ENCODE assay signal across 8 cellular contexts in genomic region chr2:108535380-108535677, GRCh38. TPM values are rescaled to one million over a fixed set of nuclear protein-coding genes. Genes with fewer than 3 reads are reported as not detected.
DNase-seq lines count a peak whose midpoint lies in the region; FAIRE-seq and TF ChIP-seq lines count a peak whose summit lies in the region.

No MANE protein-coding gene starts in this region.

- peak overlapping the region; percentile 82 for H3K4me3 ChIP-seq in SU-DHL-6 (ENCODE audit: insufficient read depth, low read length, poor library complexity, severe bottlenecking)
- H3K4me3 ChIP-seq in fibroblast of villous mesenchyme (ENCODE audit: low read depth, low read length), result peak overlapping the region; percentile 88
- peak overlapping the region; percentile 53 to 89 (median 76) for H3K4me3 ChIP-seq in sigmoid colon

- H3K9me3 ChIP-seq in SU-DHL-6 (ENCODE audit: insufficient read depth, low read length) (no peaks in the 10 kb centered on the region), sigmoid colon (no peaks in the 10 kb centered on the region)

- H2AFZ ChIP-seq in SU-DHL-6 (ENCODE audit: low read depth, low read length, severe bottlenecking), result no peak overlapping the region

- DNase-seq in GM12891 (ENCODE audit: insufficient read length, low spot score) (no peak), fibroblast of villous mesenchyme (ENCODE audit: low read depth) (no peak), sigmoid colon (no peak), amygdala (lab: John Stamatoyannopoulos, UW) (no peak), COLO829 (ENCODE audit: low spot score) (no peak), NOMO-1 (lab: John Stamatoyannopoulos, UW; ENCODE audit: unreplicated experiment in 2 of 2) (no peak), D721Med (ENCODE audit: insufficient read length, low spot score) (no peak)

- no peaks in the 10 kb centered on the region for H3K27me3 ChIP-seq in SU-DHL-6 (ENCODE audit: low read length)
- no peaks in the 10 kb centered on the region for H3K27me3 ChIP-seq in sigmoid colon

- H3K27ac ChIP-seq in SU-DHL-6 (ENCODE audit: low read depth, low read length), result no peak overlapping the region
- H3K27ac ChIP-seq in sigmoid colon, result peak overlapping the region; percentile 93 to 99 (median 96)

- no peak for TF ChIP-seq POLR2A in GM12891 (IDR thresholded peaks at IDR 0.05; ENCODE audit: low read depth, low read length)
- TF ChIP-seq POLR2A in sigmoid colon (IDR thresholded peaks at IDR 0.05), result no peak

- FAIRE-seq in GM12891 (lab: Jason Lieb, UNC), result peak; percentile 66
- no peak for FAIRE-seq in D721Med (lab: Jason Lieb, UNC)

- intact Hi-C loops in sigmoid colon (cut with DNase I), result loop anchor here (5.0 kb wide), 2 partner anchors 47 to 88 kb away; partner anchors contain the start of gene GCC2

- H3K36me3 ChIP-seq in SU-DHL-6 (ENCODE audit: low read length) (no peaks in the 10 kb centered on the region), sigmoid colon (no peaks in the 10 kb centered on the region)

- peak overlapping the region; percentile 85 for H3K4me2 ChIP-seq in SU-DHL-6 (ENCODE audit: low read depth, low read length, poor library complexity, severe bottlenecking)

- H3K9me2 ChIP-seq in SU-DHL-6 (replicated peaks; ENCODE audit: insufficient read depth, low read length), result no peaks in the 10 kb centered on the region

- no peaks in the 10 kb centered on the region; the same call in 1 of the 2 replicates for H3F3A ChIP-seq in SU-DHL-6 (ENCODE audit: insufficient read depth)

- TF ChIP-seq CTCF in SU-DHL-6 (IDR thresholded peaks at IDR 0.05; ENCODE audit: insufficient read depth, low read length, poor library complexity, severe bottlenecking) (no peak), fibroblast of villous mesenchyme (IDR thresholded peaks at IDR 0.05; ENCODE audit: insufficient read depth, low read depth, low read length) (no peak), sigmoid colon (IDR thresholded peaks at IDR 0.05) (no peak), D721Med (IDR thresholded peaks at IDR 0.05; ENCODE audit: insufficient read depth, missing control alignments) (no peak)

- WGBS in sigmoid colon, 2 donors, result 12 to 39% methylated on average over 10 of the region's 10 CpGs

- peak overlapping the region; percentile 78 for H3K9ac ChIP-seq in SU-DHL-6 (ENCODE audit: low read length)

- peaks cover 39% of the 10 kb centered on the region for H3K79me2 ChIP-seq in SU-DHL-6 (ENCODE audit: insufficient read depth, low read length)

- TF ChIP-seq EP300 in sigmoid colon (IDR thresholded peaks at IDR 0.05), result no peak

- peaks cover 11% of the 10 kb centered on the region for H4K20me1 ChIP-seq in SU-DHL-6 (ENCODE audit: low read depth, low read length)

- H3K4me1 ChIP-seq in sigmoid colon, result peaks cover 0 to 48% (median 36%) of the 10 kb centered on the region in 4 donors

TF ChIP-seq in GM12891, 5 proteins besides CTCF, POLR2A, EP300 and RAD21:
- TF ChIP-seq TAF1 (IDR thresholded peaks at IDR 0.05; ENCODE audit: low read depth, low read length) (no peak), SPI1 (IDR thresholded peaks at IDR 0.05; ENCODE audit: low read depth, low read length) (no peak), PAX5 (IDR thresholded peaks at IDR 0.05; ENCODE audit: insufficient read depth, low read length, severe bottlenecking) (no peak), POLR2AphosphoS5 (IDR thresholded peaks at IDR 0.05; ENCODE audit: low read depth, low read length) (no peak), POU2F2 (IDR thresholded peaks at IDR 0.05; ENCODE audit: low read depth, low read length) (no peak)

RNA-seq across cellular contexts. Expression of gene LIMS1, which starts 1.1 kb away (rescaled TPM):
- polyA plus RNA-seq in GM12891 (2012; ENCODE audit: low read depth, missing spikeins), result 14.0 TPM
- total RNA-seq in fibroblast of villous mesenchyme, result 152 and 162 TPM in 2 replicates
- total RNA-seq in sigmoid colon, result 100 to 1,000 TPM in 1 of 4 donors, 10 to 100 TPM in 3; 65.3 to 185 (median 82.1) TPM
- polyA plus RNA-seq in sigmoid colon, result 10 to 100 TPM; 16.2 to 22.5 (median 17.3) TPM
